ENCODE assay signal across 10 cellular contexts in the genomic region with DNA sequence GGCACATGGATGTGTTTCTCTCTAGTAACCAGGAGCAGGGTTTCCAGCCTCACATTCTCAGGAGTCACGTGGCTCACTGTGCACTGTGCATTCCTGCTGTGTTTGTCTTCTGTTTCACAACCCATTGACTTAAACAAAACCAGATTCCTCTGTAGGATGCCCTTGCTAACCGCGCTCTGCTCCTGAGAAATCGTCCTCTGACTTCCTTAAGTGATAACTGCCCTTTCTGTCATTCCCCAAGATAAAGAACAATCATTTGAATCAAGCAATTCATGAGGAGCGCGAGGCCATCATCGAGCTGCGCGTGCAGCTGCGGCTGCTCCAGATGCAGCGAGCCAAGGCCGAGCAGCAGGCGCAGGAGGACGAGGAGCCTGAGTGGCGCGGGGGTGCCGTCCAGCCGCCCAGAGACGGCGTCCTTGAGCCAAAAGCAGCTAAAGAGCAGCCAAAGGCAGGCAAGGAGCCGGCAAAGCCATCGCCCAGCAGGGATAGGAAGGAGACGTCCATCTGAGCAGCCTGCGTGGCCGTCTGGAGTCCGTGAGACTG.
DNase-seq lines count a peak whose midpoint lies in the region; ATAC-seq and TF ChIP-seq lines count a peak whose summit lies in the region.
"Had no signal": no experiment of that assay in that cellular context is flagged by ENCODE, and none has a peak within 500 bp of the region (broad histone marks: within the 10 kb centered on the region; RNA-seq: fewer than 3 reads in every experiment).

No MANE protein-coding gene starts in this region.

- POLR2A ChIA-PET in BJ (lab: Charles Lee): no interaction called here

- TF ChIP-seq CTCF in BJ (IDR thresholded peaks at IDR 0.05; ENCODE audit: insufficient read depth, low read depth, low read length) (peak; percentile 29; the same call in 1 of the 2 replicates), foreskin fibroblast (IDR thresholded peaks at IDR 0.05; ENCODE audit: low read depth, low read length) (peak; percentile 17), WERI-Rb-1 (IDR thresholded peaks at IDR 0.05; ENCODE audit: low read depth, low read length) (no peak), GM10266 (IDR thresholded peaks at IDR 0.05; ENCODE audit: control insufficient read depth, insufficient read depth, low read depth, missing control alignments) (no peak)

- no peak for ATAC-seq in HG02623 (IDR thresholded peaks at IDR 0.05; ENCODE audit: unreplicated experiment)

- no peak overlapping the region for H3K27ac ChIP-seq in WERI-Rb-1
- H3K27ac ChIP-seq: VCaP had no signal

- CTCF ChIA-PET in BJ (lab: Yijun Ruan, JAX): no interaction called here

- no peaks in the 10 kb centered on the region for H3K27me3 ChIP-seq in BJ (ENCODE audit: control insufficient read depth, insufficient read depth, low read length)
- no peaks in the 10 kb centered on the region for H3K27me3 ChIP-seq in WERI-Rb-1 (ENCODE audit: insufficient read depth, low read depth, severe bottlenecking)

- DNase-seq in BJ (ENCODE audit: low read depth) (peak; percentile 87), amniotic epithelial cell (ENCODE audit: low read depth) (peak; percentile 97), foreskin fibroblast (peak; percentile 95 to 97), putamen (ENCODE audit: low spot score) (peak; percentile 66), WERI-Rb-1 (no peak), DMS114 treated with DMSO at 0.1 percent for 48 hours (lab: John Stamatoyannopoulos, UW; ENCODE audit: unreplicated experiment) (no peak), GM10266 (ENCODE audit: extremely low spot score) (no peak)
- DNase-seq: stimulated activated naive CD4-positive, alpha-beta T cell had no signal

- peak overlapping the region; percentile 25; the same call in 1 of the 2 replicates for H3K4me3 ChIP-seq in BJ (ENCODE audit: low read depth, low read length)
- peak overlapping the region; percentile 22 to 31 for H3K4me3 ChIP-seq in foreskin fibroblast (ENCODE audit: low read depth in 1 of 2, low read length in 2 of 2)
- H3K4me3 ChIP-seq in WERI-Rb-1 (ENCODE audit: low read depth, low read length): no peak overlapping the region

- H3K36me3 ChIP-seq in BJ (ENCODE audit: control insufficient read depth, insufficient read depth, low read length) (peaks cover 21% of the 10 kb centered on the region), WERI-Rb-1 (peaks cover 41% of the 10 kb centered on the region)

- H3K9me3 ChIP-seq in WERI-Rb-1 (ENCODE audit: severe bottlenecking): no peaks in the 10 kb centered on the region

Comparison
In these comparisons a context has a peak if more than half of its experiments do, and no peak if none do; other contexts are left out.
1. DNase-seq: peak in BJ (single experiment), amniotic epithelial cell (single experiment), foreskin fibroblast (2 of 2) and putamen (single experiment); none in WERI-Rb-1 (single experiment), DMS114 treated with DMSO at 0.1 percent for 48 hours (single experiment) and GM10266 (single experiment).
2. CTCF ChIP-seq: peak in BJ (single experiment) and foreskin fibroblast (single experiment); none in WERI-Rb-1 (single experiment) and GM10266 (single experiment).